ENCODE assay signal across 19 cellular contexts in the genomic region with DNA sequence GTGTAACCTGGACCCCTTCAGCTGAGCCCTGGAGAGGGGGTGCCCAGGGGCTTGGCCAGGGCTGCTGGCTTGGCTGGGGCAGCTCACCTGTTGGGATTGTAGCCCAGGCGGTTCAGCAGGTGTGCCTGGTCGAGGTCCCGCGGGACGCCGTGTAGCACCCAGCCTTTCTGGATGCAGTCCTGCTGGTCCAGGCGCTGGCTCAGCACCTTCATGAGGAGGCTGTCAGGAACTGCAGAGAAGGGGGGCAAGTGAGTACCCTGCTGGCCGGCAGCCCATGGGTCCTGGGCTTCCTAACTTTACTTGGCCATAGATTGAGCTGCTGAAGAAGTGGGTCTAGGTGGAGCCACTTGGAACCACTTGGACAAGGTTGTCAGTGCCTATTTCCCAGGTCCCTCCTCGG.
"Had no signal": no experiment of that assay in that cellular context is flagged by ENCODE, and none has a peak within 500 bp of the region (broad histone marks: within the 10 kb centered on the region; RNA-seq: fewer than 3 reads in every experiment).

No MANE protein-coding gene starts in this region.

- H2AFZ ChIP-seq: parathyroid adenoma had no signal

- ATAC-seq: gastrocnemius medialis; heart right ventricle; psoas muscle; stimulated activated naive B cell treated with anti-CD40 and anti-IgM and Interleukin-4, amounts not matched to agents 10 μg/mL and 1 μg/mL and 100 μg/mL, for 72 hours; stimulated activated naive CD8-positive, alpha-beta T cell treated with anti-CD3 and anti-CD28 coated beads, Interleukin-15, amount 100 ng/mL, for 72 hours had no signal

- H3K36me3 ChIP-seq: colonic mucosa, gastrocnemius medialis, heart right ventricle, left ventricle myocardium inferior, right lobe of liver, thoracic aorta, transverse colon had no signal

- H3K4me3 ChIP-seq: colonic mucosa, gastrocnemius medialis, heart right ventricle, left ventricle myocardium inferior, lung, psoas muscle, right lobe of liver, skin epidermis, thoracic aorta, transverse colon had no signal

- H3K27ac ChIP-seq: colonic mucosa, gastrocnemius medialis, heart right ventricle, left ventricle myocardium inferior, parathyroid adenoma, psoas muscle, right lobe of liver, skin epidermis, thoracic aorta, transverse colon had no signal

- H3K9ac ChIP-seq: parathyroid adenoma had no signal

- H3K9me3 ChIP-seq: colonic mucosa, psoas muscle, right lobe of liver, thoracic aorta had no signal

- H3K27me3 ChIP-seq: colonic mucosa, right lobe of liver had no signal

- DNase-seq: colonic mucosa; dermis blood vessel endothelial cell; gastrocnemius medialis; heart right ventricle; left ventricle myocardium inferior; mesenchymal stem cell; naive B cell; psoas muscle; retina; stimulated activated CD4-positive, alpha-beta T cell treated with anti-CD3 and anti-CD28 coated beads, Interleukin-2, amount 100 ng/mL, for 24 hours; stimulated activated CD4-positive, alpha-beta T cell treated with anti-CD3 and anti-CD28 coated beads, Interleukin-4, amount 100 ng/mL, for 4 hours; stimulated activated naive B cell treated with anti-CD40 and anti-IgM and Interleukin-4, amounts not matched to agents 10 μg/mL and 1 μg/mL and 100 μg/mL, for 72 hours; stimulated activated naive CD8-positive, alpha-beta T cell treated with anti-CD3 and anti-CD28 coated beads, Interleukin-15, amount 100 ng/mL, for 72 hours; transverse colon had no signal

- H3K4me1 ChIP-seq: colonic mucosa, gastrocnemius medialis, parathyroid adenoma, psoas muscle, right lobe of liver had no signal
